In genomic region chr11:102272047-102272824, GRCh38 we compare ENCODE assay signal across 1 cellular context.
TF ChIP-seq lines count a peak whose summit lies in the region.

No MANE protein-coding gene starts in this region.

TF ChIP-seq in HepG2, 621 proteins besides CTCF, POLR2A, EP300 and RAD21 (continued from another document and continues in another):
- no peak for TF ChIP-seq PBX3 (CRISPR knock-in tag; IDR thresholded peaks at IDR 0.05; ENCODE audit: borderline replicate concordance)
- TF ChIP-seq BATF2 (CRISPR knock-in tag; IDR thresholded peaks at IDR 0.05), result no peak
- TF ChIP-seq ZNF691 (CRISPR knock-in tag; IDR thresholded peaks at IDR 0.05; ENCODE audit: borderline replicate concordance, low read depth), result no peak
- TF ChIP-seq NCOA1 (CRISPR knock-in tag; IDR thresholded peaks at IDR 0.05), result no peak
- no peak for TF ChIP-seq SSRP1 (CRISPR knock-in tag; IDR thresholded peaks at IDR 0.05)
- 0 out of 2 replicates have a peak, but pooled peaks have one; percentile 30 for TF ChIP-seq ZSCAN31 (CRISPR knock-in tag; IDR thresholded peaks at IDR 0.05; ENCODE audit: low read depth)
- TF ChIP-seq HCFC1 (IDR thresholded peaks at IDR 0.05; ENCODE audit: low read depth, low read length), result no peak
- TF ChIP-seq ZKSCAN5 (CRISPR knock-in tag; IDR thresholded peaks at IDR 0.05), result no peak
- TF ChIP-seq ZNF510 (CRISPR knock-in tag; IDR thresholded peaks at IDR 0.05; ENCODE audit: low read depth), result 0 out of 2 replicates have a peak, but pooled peaks have one; percentile 73
- no peak for TF ChIP-seq ZNF562 (CRISPR knock-in tag; IDR thresholded peaks at IDR 0.05; ENCODE audit: borderline replicate concordance)
- TF ChIP-seq RBM22 (optimal IDR thresholded peaks at IDR 0.05; ENCODE audit: low read length), result no peak
- TF ChIP-seq ZNF7 (CRISPR knock-in tag; IDR thresholded peaks at IDR 0.05), result no peak
- TF ChIP-seq ZBTB25 (CRISPR knock-in tag; IDR thresholded peaks at IDR 0.05), result no peak
- TF ChIP-seq MAFG (CRISPR knock-in tag; IDR thresholded peaks at IDR 0.05), result no peak
- TF ChIP-seq ZNF512B (CRISPR knock-in tag; IDR thresholded peaks at IDR 0.05; ENCODE audit: borderline replicate concordance), result no peak
- no peak for TF ChIP-seq SRSF4 (IDR thresholded peaks at IDR 0.05; ENCODE audit: low read depth, low read length, poor library complexity, severe bottlenecking)
- peak; percentile 82 for TF ChIP-seq HNF4A (CRISPR knock-in tag; IDR thresholded peaks at IDR 0.05)
- no peak for TF ChIP-seq NFKBIZ (CRISPR knock-in tag; IDR thresholded peaks at IDR 0.05)
- peak; percentile 20; the same call in 1 of the 2 replicates for TF ChIP-seq FOXA3 (CRISPR knock-in tag; IDR thresholded peaks at IDR 0.05)
- no peak for TF ChIP-seq XBP1 (CRISPR knock-in tag; IDR thresholded peaks at IDR 0.05)
- no peak for TF ChIP-seq BCL3 (CRISPR knock-in tag; IDR thresholded peaks at IDR 0.05)
- TF ChIP-seq ZGPAT (CRISPR knock-in tag; IDR thresholded peaks at IDR 0.05), result 0 out of 2 replicates have a peak, but pooled peaks have one; percentile 34
- TF ChIP-seq ZNF431 (CRISPR knock-in tag; IDR thresholded peaks at IDR 0.05; ENCODE audit: borderline replicate concordance, low read depth), result no peak
- no peak for TF ChIP-seq ATF7 (IDR thresholded peaks at IDR 0.05)
- TF ChIP-seq ATF7 (CRISPR knock-in tag; IDR thresholded peaks at IDR 0.05), result no peak
- TF ChIP-seq ZNF740 (CRISPR knock-in tag; IDR thresholded peaks at IDR 0.05), result no peak
- peak; percentile 24; the same call in 1 of the 2 replicates for TF ChIP-seq HDAC2 (CRISPR knock-in tag; IDR thresholded peaks at IDR 0.05)
- no peak for TF ChIP-seq HOXA5 (CRISPR knock-in tag; IDR thresholded peaks at IDR 0.05)
- TF ChIP-seq GMEB2 (CRISPR knock-in tag; IDR thresholded peaks at IDR 0.05; ENCODE audit: low read depth), result no peak
- TF ChIP-seq SOX5 (CRISPR knock-in tag; IDR thresholded peaks at IDR 0.05; ENCODE audit: borderline replicate concordance), result peak; percentile 39; the same call in 1 of the 2 replicates
- TF ChIP-seq HDAC1 (CRISPR knock-in tag; IDR thresholded peaks at IDR 0.05), result no peak
- no peak for TF ChIP-seq CEBPB (IDR thresholded peaks at IDR 0.05; ENCODE audit: borderline replicate concordance, low read depth, low read length)
- TF ChIP-seq CBX2 (IDR thresholded peaks at IDR 0.05; ENCODE audit: low read depth, low read length), result no peak
- no peak for TF ChIP-seq CBX2 (CRISPR knock-in tag; IDR thresholded peaks at IDR 0.05; ENCODE audit: low read depth)
- TF ChIP-seq DDIT3 (CRISPR knock-in tag; IDR thresholded peaks at IDR 0.05), result no peak
- TF ChIP-seq NFATC3 (CRISPR knock-in tag; IDR thresholded peaks at IDR 0.05), result no peak
- TF ChIP-seq STAT5B (CRISPR knock-in tag; IDR thresholded peaks at IDR 0.05), result no peak
- no peak for TF ChIP-seq NFAT5 (CRISPR knock-in tag; IDR thresholded peaks at IDR 0.05)
- TF ChIP-seq HMG20A (CRISPR knock-in tag; IDR thresholded peaks at IDR 0.05; ENCODE audit: borderline replicate concordance), result peak; percentile 51; the same call in 1 of the 2 replicates
- no peak for TF ChIP-seq FOSL1 (CRISPR knock-in tag; IDR thresholded peaks at IDR 0.05; ENCODE audit: borderline replicate concordance)
- no peak for TF ChIP-seq ZNF558 (CRISPR knock-in tag; IDR thresholded peaks at IDR 0.05; ENCODE audit: borderline replicate concordance)
- TF ChIP-seq GPN1 (CRISPR knock-in tag; IDR thresholded peaks at IDR 0.05; ENCODE audit: borderline replicate concordance), result no peak
- no peak for TF ChIP-seq MEIS2 (CRISPR knock-in tag; IDR thresholded peaks at IDR 0.05)
- TF ChIP-seq NCOA5 (CRISPR knock-in tag; IDR thresholded peaks at IDR 0.05), result no peak
- no peak for TF ChIP-seq ZSCAN12 (CRISPR knock-in tag; IDR thresholded peaks at IDR 0.05)
- no peak for TF ChIP-seq POLR2G (IDR thresholded peaks at IDR 0.05; ENCODE audit: low read depth, low read length)
- TF ChIP-seq MAZ (IDR thresholded peaks at IDR 0.05; ENCODE audit: borderline replicate concordance, low read depth, low read length), result no peak
- TF ChIP-seq MAZ (CRISPR knock-in tag; IDR thresholded peaks at IDR 0.05; ENCODE audit: low read depth), result no peak
- no peak for TF ChIP-seq HOXD1 (CRISPR knock-in tag; IDR thresholded peaks at IDR 0.05)
- peak; percentile 55; the same call in 1 of the 2 replicates for TF ChIP-seq GATA4 (IDR thresholded peaks at IDR 0.05; ENCODE audit: borderline replicate concordance, low read depth)
- TF ChIP-seq ADNP (CRISPR knock-in tag; IDR thresholded peaks at IDR 0.05), result no peak
- no peak for TF ChIP-seq ZMAT3 (CRISPR knock-in tag; conservative IDR thresholded peaks at IDR 0.05)
